15 cellular contexts compared by ENCODE assay signal in genomic region chr3:34882764-34883163, GRCh38.
A peak's percentile ranks its signal among the peaks of the same experiment; 100 is the strongest.
DNase-seq lines count a peak whose midpoint lies in the region; ATAC-seq, FAIRE-seq and TF ChIP-seq lines count a peak whose summit lies in the region.
"Had no signal": no experiment of that assay in that cellular context is flagged by ENCODE, and none has a peak within 500 bp of the region (broad histone marks: within the 10 kb centered on the region; RNA-seq: fewer than 3 reads in every experiment).

No MANE protein-coding gene starts in this region.

- H3K4me3 Mint-ChIP-seq in endodermal cell = no peak overlapping the region
- H3K4me3 Mint-ChIP-seq: activated CD4-positive, alpha-beta T cell treated with anti-CD3 and anti-CD28 coated beads for 36 hours; nephron progenitor cell had no signal

- no peak overlapping the region for H2AFZ ChIP-seq in PC-3 (ENCODE audit: low read length)

- intact Hi-C loops in PC-3 (cut with micrococcal nuclease) = loop anchor here (5.0 to 10.0 kb wide), 3 partner anchors 182 to 1065 kb away; no protein-coding TSS in a partner anchor

- H3K4me1 Mint-ChIP-seq in endodermal cell = no peaks in the 10 kb centered on the region
- H3K4me1 Mint-ChIP-seq: activated CD4-positive, alpha-beta T cell treated with anti-CD3 and anti-CD28 coated beads for 36 hours had no signal

- no peak overlapping the region for H3K27ac ChIP-seq in cardiac muscle cell
- no peak overlapping the region for H3K27ac ChIP-seq in right atrium auricular region
- no peak overlapping the region for H3K27ac ChIP-seq in PC-3 (ENCODE audit: low read length)
- H3K27ac ChIP-seq in endodermal cell (ENCODE audit: low read depth, low read length) = no peak overlapping the region
- H3K27ac ChIP-seq: transverse colon had no signal

- DNase-seq in cardiac muscle cell (ENCODE audit: low read depth in 1 of 2, low spot score in 1 of 2) (peak; percentile 38 to 42), right atrium auricular region (ENCODE audit: low spot score) (no peak), PC-3 (no peak), endodermal cell (no peak), urothelium cell line (ENCODE audit: low spot score) (peak; percentile 8), HCEC 1CT (no peak)
- no peak for DNase-seq in stimulated activated naive CD8-positive, alpha-beta T cell treated with anti-CD3 and anti-CD28 coated beads, Interleukin-15, Interleukin-2, amounts not matched to agents 100 U/mL and 50 U/mL, for 24 hours
- no peak for DNase-seq in effector CD8-positive, alpha-beta T cell (lab: John Stamatoyannopoulos, UW)
- DNase-seq: activated CD4-positive, alpha-beta T cell treated with anti-CD3 and anti-CD28 coated beads for 36 hours; GDM1; NCI-H2107; nephron progenitor cell; SIG-M5; transverse colon had no signal

- TF ChIP-seq CTCF in cardiac muscle cell (IDR thresholded peaks at IDR 0.05; ENCODE audit: low read depth, low read length) = peak; percentile 53
- no peak for TF ChIP-seq CTCF in right atrium auricular region (IDR thresholded peaks at IDR 0.05)
- TF ChIP-seq CTCF in PC-3 (conservative IDR thresholded peaks at IDR 0.05; ENCODE audit: low read depth, low read length) = no peak
- TF ChIP-seq CTCF in endodermal cell (conservative IDR thresholded peaks at IDR 0.05) = peak; percentile 65

- POLR2A ChIA-PET in PC-3 (lab: Charles Lee; ENCODE audit: unreplicated experiment) = no interaction called here

- peak; percentile 57; the same call in 1 of the 2 replicates for ATAC-seq in PC-3
- ATAC-seq in stimulated activated naive CD8-positive, alpha-beta T cell treated with anti-CD3 and anti-CD28 coated beads, Interleukin-15, Interleukin-2, amounts not matched to agents 100 U/mL and 50 U/mL, for 24 hours = no peak
- ATAC-seq: activated CD4-positive, alpha-beta T cell treated with anti-CD3 and anti-CD28 coated beads for 36 hours had no signal

- H4K20me1 ChIP-seq in PC-3 (ENCODE audit: low read length) = no peaks in the 10 kb centered on the region

- H3K27ac Mint-ChIP-seq in endodermal cell = no peak overlapping the region
- H3K27ac Mint-ChIP-seq: activated CD4-positive, alpha-beta T cell treated with anti-CD3 and anti-CD28 coated beads for 36 hours; nephron progenitor cell had no signal

- H3K4me2 ChIP-seq in PC-3 (ENCODE audit: low read length) = no peak overlapping the region

- no peaks in the 10 kb centered on the region for H3F3A ChIP-seq in PC-3 (ENCODE audit: low read length, unreplicated experiment)

- H3K4me3 ChIP-seq in cardiac muscle cell (no peak overlapping the region), right atrium auricular region (no peak overlapping the region), PC-3 (ENCODE audit: low read length) (no peak overlapping the region), endodermal cell (ENCODE audit: low read length) (no peak overlapping the region)
- H3K4me3 ChIP-seq: transverse colon had no signal

- no peaks in the 10 kb centered on the region for H3K9me3 Mint-ChIP-seq in endodermal cell

- H3K9me3 ChIP-seq in cardiac muscle cell (ENCODE audit: low read depth) (no peaks in the 10 kb centered on the region), right atrium auricular region (no peaks in the 10 kb centered on the region), PC-3 (ENCODE audit: low read length) (peaks cover 36% of the 10 kb centered on the region), endodermal cell (ENCODE audit: control insufficient read depth, low read length) (no peaks in the 10 kb centered on the region)
- H3K9me3 ChIP-seq: transverse colon had no signal

- H3K9me2 ChIP-seq in PC-3 (replicated peaks; ENCODE audit: low read length) = no peaks in the 10 kb centered on the region

- CTCF ChIA-PET in PC-3 (lab: Charles Lee) = no interaction called here

- 92 to 100% methylated on average over 2 of the region's 2 CpGs for WGBS in endodermal cell (ENCODE audit: insufficient coverage in 1 of 2, insufficient read length in 1 of 2), 2 experiments

- H3K4me1 ChIP-seq in cardiac muscle cell (ENCODE audit: low read depth) (peaks cover 10% of the 10 kb centered on the region), right atrium auricular region (no peaks in the 10 kb centered on the region), PC-3 (ENCODE audit: insufficient read depth, low read length) (no peaks in the 10 kb centered on the region), endodermal cell (ENCODE audit: control insufficient read depth, insufficient read depth, low read length) (no peaks in the 10 kb centered on the region)
- H3K4me1 ChIP-seq: transverse colon had no signal

- BruUV-seq in PC-3 (replicated peaks; lab: Mats Ljungman, UMichigan) = no TSS peak

- H3K9ac ChIP-seq in PC-3 (ENCODE audit: low read length) (no peak overlapping the region), endodermal cell (ENCODE audit: extremely low read depth, low read length, poor library complexity, severe bottlenecking) (no peak overlapping the region)

- H3K79me2 ChIP-seq in PC-3 (ENCODE audit: low read length) = no peaks in the 10 kb centered on the region

- no peaks in the 10 kb centered on the region for H3K36me3 ChIP-seq in cardiac muscle cell
- H3K36me3 ChIP-seq in right atrium auricular region = no peaks in the 10 kb centered on the region
- H3K36me3 ChIP-seq in PC-3 (ENCODE audit: low read depth, low read length) = no peaks in the 10 kb centered on the region
- no peaks in the 10 kb centered on the region for H3K36me3 ChIP-seq in endodermal cell (ENCODE audit: control insufficient read depth, insufficient read depth, low read length)
- H3K36me3 ChIP-seq: transverse colon had no signal

- H3K27me3 ChIP-seq in cardiac muscle cell (no peaks in the 10 kb centered on the region), right atrium auricular region (no peaks in the 10 kb centered on the region), PC-3 (ENCODE audit: low read length) (no peaks in the 10 kb centered on the region), endodermal cell (ENCODE audit: control insufficient read depth, insufficient read depth, low read length, poor library complexity, severe bottlenecking) (no peaks in the 10 kb centered on the region)
- H3K27me3 ChIP-seq: transverse colon had no signal

- H3K36me3 Mint-ChIP-seq in endodermal cell (ENCODE audit: low read depth) = no peaks in the 10 kb centered on the region

- no peaks in the 10 kb centered on the region for H3K27me3 Mint-ChIP-seq in endodermal cell (ENCODE audit: insufficient read depth)
- H3K27me3 Mint-ChIP-seq: activated CD4-positive, alpha-beta T cell treated with anti-CD3 and anti-CD28 coated beads for 36 hours had no signal

- FAIRE-seq in urothelium cell line (lab: Jason Lieb, UNC) = no peak
- FAIRE-seq: keratinocyte had no signal

Comparison
In these comparisons a context has a peak if more than half of its experiments do, and no peak if none do; other contexts are left out.
1. DNase-seq: peak in cardiac muscle cell (2 of 2) and urothelium cell line (single experiment); none in right atrium auricular region (single experiment), PC-3 (single experiment), endodermal cell (single experiment), stimulated activated naive CD8-positive, alpha-beta T cell treated with anti-CD3 and anti-CD28 coated beads, Interleukin-15, Interleukin-2, amounts not matched to agents 100 U/mL and 50 U/mL, for 24 hours (single experiment), effector CD8-positive, alpha-beta T cell (single experiment) and HCEC 1CT (single experiment).
2. CTCF ChIP-seq: peak in cardiac muscle cell (single experiment) and endodermal cell (single experiment); none in right atrium auricular region (0 of 2) and PC-3 (single experiment).